32 cellular contexts compared by ENCODE assay signal in the genomic region with DNA sequence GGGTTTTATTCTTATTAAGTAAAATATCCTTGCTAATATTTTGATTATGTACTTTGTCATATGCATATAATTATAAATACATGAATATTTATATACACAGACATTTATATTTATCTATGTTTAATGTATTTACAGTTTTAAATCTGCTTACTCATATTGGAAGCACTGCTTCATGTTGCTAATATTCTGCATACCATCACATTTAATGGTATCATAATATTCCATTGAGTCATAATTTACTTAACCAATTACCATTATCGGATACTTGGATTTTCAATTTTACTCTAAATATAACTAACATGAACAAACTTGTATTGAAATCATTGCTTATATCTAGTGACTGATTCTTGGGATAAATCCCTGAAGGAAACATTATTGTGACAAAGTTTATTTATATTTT.
"Had no signal": no experiment of that assay in that cellular context is flagged by ENCODE, and none has a peak within 500 bp of the region (broad histone marks: within the 10 kb centered on the region; RNA-seq: fewer than 3 reads in every experiment).

No MANE protein-coding gene starts in this region.

- H3K9me3 ChIP-seq: gastroesophageal sphincter, psoas muscle, sigmoid colon, stomach, suprapubic skin, tibial artery, upper lobe of right lung had no signal

- H2AFZ ChIP-seq: parathyroid adenoma had no signal

- H3K27ac Mint-ChIP-seq: activated CD8-positive, alpha-beta T cell treated with anti-CD3 and anti-CD28 coated beads for 36 hours; activated naive CD4-positive, alpha-beta T cell treated with anti-CD3 and anti-CD28 coated beads, Interleukin-2, amount 50 U/mL, for 24 hours; activated naive CD8-positive, alpha-beta T cell treated with anti-CD3 and anti-CD28 coated beads, Interleukin-2, amount 50 U/mL, for 24 hours; activated T-helper 2 cell treated with anti-CD3 and anti-CD28 coated beads, Interferon-gamma antibody, Interleukin-2, Interleukin-4, amounts not matched to agents 10 μg/mL and 5 μg/mL and 100 μg/mL, durations not matched to agents 14 hours and 24 hours and 36 hours; effector memory CD8-positive, alpha-beta T cell; mesothelial cell of epicardium; naive thymus-derived CD8-positive, alpha-beta T cell; stimulated activated memory B cell treated with anti-CD40 and anti-IgM and Interleukin-4, amounts not matched to agents 10 μg/mL and 1 μg/mL and 100 μg/mL, for 72 hours; T-helper 1 cell treated with Interleukin-12 subunit alpha and Interleukin-12 subunit beta and Interleukin-4 antibody, amounts not matched to agents 30 μg/mL and 1 μg/mL, for 36 hours; WTC11 had no signal

- ATAC-seq: activated CD8-positive, alpha-beta T cell treated with anti-CD3 and anti-CD28 coated beads for 36 hours; activated naive CD8-positive, alpha-beta T cell treated with anti-CD3 and anti-CD28 coated beads, Interleukin-2, amount 50 U/mL, for 24 hours; activated T-cell treated with anti-CD3 and anti-CD28 coated beads, Interleukin-2, amount 50 U/mL, for 4 hours; effector memory CD8-positive, alpha-beta T cell; gastroesophageal sphincter; left colon; naive thymus-derived CD8-positive, alpha-beta T cell; psoas muscle; stimulated activated memory B cell treated with anti-CD40 and anti-IgM and Interleukin-4, amounts not matched to agents 10 μg/mL and 1 μg/mL and 100 μg/mL, for 72 hours; upper lobe of right lung; WTC11 had no signal

- H3K4me3 Mint-ChIP-seq: activated CD8-positive, alpha-beta T cell treated with anti-CD3 and anti-CD28 coated beads for 36 hours; activated naive CD4-positive, alpha-beta T cell treated with anti-CD3 and anti-CD28 coated beads, Interleukin-2, amount 50 U/mL, for 24 hours; activated naive CD8-positive, alpha-beta T cell treated with anti-CD3 and anti-CD28 coated beads, Interleukin-2, amount 50 U/mL, for 24 hours; activated T-cell treated with anti-CD3 and anti-CD28 coated beads, Interleukin-2, amount 50 U/mL, for 4 hours; effector memory CD8-positive, alpha-beta T cell; mesothelial cell of epicardium; naive thymus-derived CD8-positive, alpha-beta T cell; neural crest cell; stimulated activated memory B cell treated with anti-CD40 and anti-IgM and Interleukin-4, amounts not matched to agents 10 μg/mL and 1 μg/mL and 100 μg/mL, for 72 hours; T-helper 1 cell treated with Interleukin-12 subunit alpha and Interleukin-12 subunit beta and Interleukin-4 antibody, amounts not matched to agents 30 μg/mL and 1 μg/mL, for 36 hours; WTC11 had no signal

- H3K9ac ChIP-seq: parathyroid adenoma had no signal

- H3K79me2 ChIP-seq: parathyroid adenoma had no signal

- H3K36me3 Mint-ChIP-seq: activated naive CD4-positive, alpha-beta T cell treated with anti-CD3 and anti-CD28 coated beads, Interleukin-2, amount 50 U/mL, for 24 hours; mesothelial cell of epicardium; naive thymus-derived CD8-positive, alpha-beta T cell; stimulated activated memory B cell treated with anti-CD40 and anti-IgM and Interleukin-4, amounts not matched to agents 10 μg/mL and 1 μg/mL and 100 μg/mL, for 72 hours; WTC11 had no signal

- FAIRE-seq: kidney had no signal

- H3K9me3 Mint-ChIP-seq: activated CD8-positive, alpha-beta T cell treated with anti-CD3 and anti-CD28 coated beads for 36 hours; activated naive CD4-positive, alpha-beta T cell treated with anti-CD3 and anti-CD28 coated beads, Interleukin-2, amount 50 U/mL, for 24 hours; activated naive CD8-positive, alpha-beta T cell treated with anti-CD3 and anti-CD28 coated beads, Interleukin-2, amount 50 U/mL, for 24 hours; activated T-helper 2 cell treated with anti-CD3 and anti-CD28 coated beads, Interferon-gamma antibody, Interleukin-2, Interleukin-4, amounts not matched to agents 10 μg/mL and 5 μg/mL and 100 μg/mL, durations not matched to agents 14 hours and 24 hours and 36 hours; mesothelial cell of epicardium; neural crest cell; stimulated activated memory B cell treated with anti-CD40 and anti-IgM and Interleukin-4, amounts not matched to agents 10 μg/mL and 1 μg/mL and 100 μg/mL, for 72 hours; T-helper 1 cell treated with Interleukin-12 subunit alpha and Interleukin-12 subunit beta and Interleukin-4 antibody, amounts not matched to agents 30 μg/mL and 1 μg/mL, for 36 hours; WTC11 had no signal

- H3K4me2 ChIP-seq: smooth muscle cell had no signal

- H3K4me1 ChIP-seq: gastroesophageal sphincter, parathyroid adenoma, psoas muscle, sigmoid colon, stomach, suprapubic skin, tibial artery, upper lobe of right lung had no signal

- H3K27me3 Mint-ChIP-seq: activated CD8-positive, alpha-beta T cell treated with anti-CD3 and anti-CD28 coated beads for 36 hours; activated naive CD4-positive, alpha-beta T cell treated with anti-CD3 and anti-CD28 coated beads, Interleukin-2, amount 50 U/mL, for 24 hours; activated naive CD8-positive, alpha-beta T cell treated with anti-CD3 and anti-CD28 coated beads, Interleukin-2, amount 50 U/mL, for 24 hours; effector memory CD8-positive, alpha-beta T cell; naive thymus-derived CD8-positive, alpha-beta T cell; stimulated activated memory B cell treated with anti-CD40 and anti-IgM and Interleukin-4, amounts not matched to agents 10 μg/mL and 1 μg/mL and 100 μg/mL, for 72 hours had no signal

- H3K27me3 ChIP-seq: gastroesophageal sphincter, sigmoid colon, suprapubic skin, tibial artery, upper lobe of right lung had no signal

- DNase-seq: activated CD4-positive, alpha-beta T cell treated with anti-CD3 and anti-CD28 coated beads for 1 hour; activated CD4-positive, alpha-beta T cell treated with anti-CD3 and anti-CD28 coated beads, Interleukin-2, amount 50 U/mL, for 1 hour; activated CD8-positive, alpha-beta T cell treated with anti-CD3 and anti-CD28 coated beads for 36 hours; activated naive CD8-positive, alpha-beta T cell treated with anti-CD3 and anti-CD28 coated beads, Interleukin-2, amount 50 U/mL, for 24 hours; activated T-cell treated with anti-CD3 and anti-CD28 coated beads, Interleukin-2, amount 50 U/mL, for 4 hours; cortex of kidney; effector memory CD8-positive, alpha-beta T cell; hippocampal formation; kidney; left colon; naive thymus-derived CD8-positive, alpha-beta T cell; nucleus accumbens; psoas muscle; sigmoid colon; stimulated activated CD4-positive, alpha-beta T cell treated with anti-CD3 and anti-CD28 coated beads, Interleukin-1b, Interleukin-23, amount 100 ng/mL, for 48 hours; stimulated activated CD4-positive, alpha-beta T cell treated with anti-CD3 and anti-CD28 coated beads, Interleukin-4, amount 100 ng/mL, for 4 hours; stimulated activated CD8-positive, alpha-beta memory T cell treated with anti-CD3 and anti-CD28 coated beads, Interleukin-4, amount 100 ng/mL, for 48 hours; stomach; T1000; tibial artery; upper lobe of right lung had no signal

- H3K27ac ChIP-seq: gastroesophageal sphincter, parathyroid adenoma, psoas muscle, sigmoid colon, stomach, suprapubic skin, tibial artery, upper lobe of right lung had no signal

- H3K36me3 ChIP-seq: gastroesophageal sphincter, sigmoid colon, stomach, suprapubic skin, tibial artery, upper lobe of right lung had no signal

- H3K4me3 ChIP-seq: gastroesophageal sphincter, psoas muscle, sigmoid colon, smooth muscle cell, stomach, suprapubic skin, tibial artery, upper lobe of right lung had no signal

- H3K4me1 Mint-ChIP-seq: activated naive CD4-positive, alpha-beta T cell treated with anti-CD3 and anti-CD28 coated beads, Interleukin-2, amount 50 U/mL, for 24 hours; activated naive CD8-positive, alpha-beta T cell treated with anti-CD3 and anti-CD28 coated beads, Interleukin-2, amount 50 U/mL, for 24 hours; naive thymus-derived CD8-positive, alpha-beta T cell; neural crest cell; stimulated activated memory B cell treated with anti-CD40 and anti-IgM and Interleukin-4, amounts not matched to agents 10 μg/mL and 1 μg/mL and 100 μg/mL, for 72 hours; WTC11 had no signal
